Comparison of ENCODE assay signal across 26 cellular contexts in the genomic region with DNA sequence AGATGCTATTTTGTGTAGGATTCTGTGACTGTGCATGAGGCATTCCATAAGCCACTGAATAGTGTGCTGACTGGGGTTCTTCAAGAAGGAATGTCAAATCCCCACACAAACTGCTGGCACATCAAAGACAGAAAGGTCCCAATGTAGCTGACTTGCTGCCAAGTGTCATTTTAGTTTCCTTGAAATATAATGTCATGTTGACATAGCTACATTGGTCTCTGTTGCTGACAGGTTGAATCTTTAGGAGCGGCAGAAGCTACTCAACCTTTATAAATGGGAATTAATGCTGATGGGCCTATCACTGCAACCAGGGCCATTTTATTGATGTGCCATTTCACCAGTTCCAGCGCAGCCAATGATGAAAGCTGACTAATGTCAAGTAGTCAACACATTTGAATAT.
"Had no signal": no experiment of that assay in that cellular context is flagged by ENCODE, and none has a peak within 500 bp of the region (broad histone marks: within the 10 kb centered on the region; RNA-seq: fewer than 3 reads in every experiment).

No MANE protein-coding gene starts in this region.

- H3K27me3 ChIP-seq: left lung, neural progenitor cell, ovary, right atrium auricular region, right lobe of liver, tibial nerve, uterus had no signal

- H3K9me3 Mint-ChIP-seq: immature natural killer cell; naive thymus-derived CD8-positive, alpha-beta T cell; nephron; stimulated activated memory B cell treated with anti-CD40 and anti-IgM and Interleukin-4, amounts not matched to agents 10 μg/mL and 1 μg/mL and 100 μg/mL, for 72 hours; type B pancreatic cell had no signal

- H3K27ac Mint-ChIP-seq: immature natural killer cell; nephron; neural progenitor cell; progenitor cell of endocrine pancreas; stimulated activated memory B cell treated with anti-CD40 and anti-IgM and Interleukin-4, amounts not matched to agents 10 μg/mL and 1 μg/mL and 100 μg/mL, for 72 hours; type B pancreatic cell had no signal

- H3K9me3 ChIP-seq: left lung, lower lobe of right lung, ovary, right atrium auricular region, right lobe of liver, tibial nerve, uterus had no signal

- H3K4me2 ChIP-seq: neural progenitor cell, smooth muscle cell had no signal

- DNase-seq: hypothalamus; immature natural killer cell; kidney; left colon; left lung; lower lobe of right lung; mammary epithelial cell; mesenchymal stem cell; naive thymus-derived CD8-positive, alpha-beta T cell; ovary; right lobe of liver; stimulated activated CD4-positive, alpha-beta T cell treated with anti-CD3 and anti-CD28 coated beads, Interleukin-2, amount 100 ng/mL, for 48 hours; stimulated activated CD4-positive, alpha-beta T cell treated with anti-CD3 and anti-CD28 coated beads, Interleukin-4, amount 100 ng/mL, for 4 hours; stimulated activated CD8-positive, alpha-beta memory T cell treated with anti-CD3 and anti-CD28 coated beads, Interleukin-4, amount 100 ng/mL, for 48 hours; stimulated activated naive CD4-positive, alpha-beta T cell treated with Interleukin-2 at 50 U/mL for 16 hours; stimulated activated naive CD8-positive, alpha-beta T cell treated with anti-CD3 and anti-CD28 coated beads, Interleukin-15, amount 100 ng/mL, for 72 hours; substantia nigra; uterus had no signal

- H3K27ac ChIP-seq: left lung, lower lobe of right lung, neural progenitor cell, ovary, right atrium auricular region, right lobe of liver, tibial nerve, uterus had no signal

- ATAC-seq: left colon; left lung; lower lobe of right lung; naive thymus-derived CD8-positive, alpha-beta T cell; right lobe of liver; stimulated activated memory B cell treated with anti-CD40 and anti-IgM and Interleukin-4, amounts not matched to agents 10 μg/mL and 1 μg/mL and 100 μg/mL, for 72 hours had no signal

- H3K4me3 ChIP-seq: left lung, lower lobe of right lung, neural progenitor cell, ovary, right atrium auricular region, right lobe of liver, smooth muscle cell, tibial nerve, uterus had no signal

- H3K27me3 Mint-ChIP-seq: naive thymus-derived CD8-positive, alpha-beta T cell; progenitor cell of endocrine pancreas; stimulated activated naive CD8-positive, alpha-beta T cell treated with anti-CD3 and anti-CD28 coated beads, Interleukin-15, amount 100 ng/mL, for 72 hours; type B pancreatic cell had no signal

- H3K36me3 ChIP-seq: left lung, lower lobe of right lung, neural progenitor cell, ovary, right atrium auricular region, right lobe of liver, tibial nerve, uterus had no signal

- H3K4me1 Mint-ChIP-seq: immature natural killer cell; nephron; stimulated activated memory B cell treated with anti-CD40 and anti-IgM and Interleukin-4, amounts not matched to agents 10 μg/mL and 1 μg/mL and 100 μg/mL, for 72 hours had no signal

- H3K9ac ChIP-seq: neural progenitor cell had no signal

- H3K36me3 Mint-ChIP-seq: immature natural killer cell; naive thymus-derived CD8-positive, alpha-beta T cell; neural progenitor cell; stimulated activated memory B cell treated with anti-CD40 and anti-IgM and Interleukin-4, amounts not matched to agents 10 μg/mL and 1 μg/mL and 100 μg/mL, for 72 hours; type B pancreatic cell had no signal

- H2AFZ ChIP-seq: neural progenitor cell had no signal

- H3K4me3 Mint-ChIP-seq: immature natural killer cell; naive thymus-derived CD8-positive, alpha-beta T cell; nephron; neural progenitor cell; stimulated activated memory B cell treated with anti-CD40 and anti-IgM and Interleukin-4, amounts not matched to agents 10 μg/mL and 1 μg/mL and 100 μg/mL, for 72 hours; stimulated activated naive CD8-positive, alpha-beta T cell treated with anti-CD3 and anti-CD28 coated beads, Interleukin-15, amount 100 ng/mL, for 72 hours; type B pancreatic cell had no signal
